Comparison of ENCODE assay signal across 8 cellular contexts in genomic region chr2:121748202-121748601, GRCh38. TPM values are rescaled to one million over a fixed set of nuclear protein-coding genes. Genes with fewer than 3 reads are reported as not detected.
A peak's percentile ranks its signal among the peaks of the same experiment; 100 is the strongest.
DNase-seq lines count a peak whose midpoint lies in the region; ATAC-seq and TF ChIP-seq lines count a peak whose summit lies in the region.

No MANE protein-coding gene starts in this region.

- CTCF ChIA-PET in AG04449 (lab: Yijun Ruan, JAX): interaction anchor here (1.0 to 1.9 kb wide), 7 partner anchors 10 to 664 kb away, joined by 3 to 12 read pairs (median 5); partner anchors contain the start of gene RNU4ATAC
- CTCF ChIA-PET in OCI-LY7 (lab: Charles Lee; ENCODE audit: unreplicated experiment): no interaction called here

- TF ChIP-seq CTCF in AG04449 (IDR thresholded peaks at IDR 0.05; ENCODE audit: insufficient read depth, low read length, missing control alignments) (peak; percentile 3), OCI-LY7 (conservative IDR thresholded peaks at IDR 0.05; ENCODE audit: low read length) (peak; percentile 64), epithelial cell of proximal tubule (conservative IDR thresholded peaks at IDR 0.05; ENCODE audit: low read depth, low read length) (peak; percentile 43), testis (IDR thresholded peaks at IDR 0.05) (no peak)

- H3K4me3 ChIP-seq in AG04449 (ENCODE audit: low read depth, low read length) (no peak overlapping the region), OCI-LY7 (ENCODE audit: low read depth, low read length, poor library complexity, severe bottlenecking) (no peak overlapping the region), epithelial cell of proximal tubule (ENCODE audit: low read depth, low read length) (no peak overlapping the region), testis (no peak overlapping the region)

- WGBS in testis, 2 donors: 65 to 67% methylated on average over 4 of the region's 4 CpGs

- BruUV-seq in OCI-LY7 (replicated peaks; lab: Mats Ljungman, UMichigan): no TSS peak

- POLR2A ChIA-PET in AG04449 (lab: Yijun Ruan, JAX): interaction anchor here (0.6 kb wide), 1 partner anchor 218 kb away, joined by 3 read pairs; the partner anchor contains the start of gene RNU4ATAC
- POLR2A ChIA-PET in OCI-LY7 (lab: Charles Lee): interaction anchor here (0.6 to 0.9 kb wide), 2 partner anchors 346 to 912 kb away, joined by 3 read pairs; no protein-coding TSS in a partner anchor

- DNase-seq in AG04449 (ENCODE audit: low read depth, low spot score): no peak
- DNase-seq in OCI-LY7 (ENCODE audit: low spot score): peak; percentile 36
- DNase-seq in epithelial cell of proximal tubule (ENCODE audit: low read depth): no peak
- DNase-seq in hippocampal formation (lab: John Stamatoyannopoulos, UW): no peak
- no peak for DNase-seq in middle frontal gyrus (ENCODE audit: extremely low spot score, low spot score)
- DNase-seq in testis: no peak
- no peak for DNase-seq in NCI-H1105 treated with DMSO at 0.1 percent for 48 hours (lab: John Stamatoyannopoulos, UW)

- H3K9me3 ChIP-seq in OCI-LY7 (ENCODE audit: low read length) (peaks cover 5% of the 10 kb centered on the region), testis (no peaks in the 10 kb centered on the region)

- no peak overlapping the region for H3K4me2 ChIP-seq in OCI-LY7 (ENCODE audit: low read length)

- intact Hi-C loops in OCI-LY7 (cut with micrococcal nuclease; ENCODE audit: unreplicated experiment) (no loop called here), testis (cut with DNase I; ENCODE audit: low total_unique reads) (no loop called here)

- H3K9me2 ChIP-seq in OCI-LY7 (ENCODE audit: insufficient read depth, low read length): no peaks in the 10 kb centered on the region

- H3K79me2 ChIP-seq in OCI-LY7 (ENCODE audit: insufficient read depth, low read depth, low read length): no peaks in the 10 kb centered on the region

- H3K4me1 ChIP-seq in OCI-LY7 (ENCODE audit: insufficient read depth, low read length, poor library complexity, severe bottlenecking) (no peaks in the 10 kb centered on the region), testis (no peaks in the 10 kb centered on the region)

- no peaks in the 10 kb centered on the region for H3K36me3 ChIP-seq in OCI-LY7 (ENCODE audit: insufficient read depth, low read length)
- no peaks in the 10 kb centered on the region for H3K36me3 ChIP-seq in testis (ENCODE audit: low read depth, missing control alignments)

- peak overlapping the region; percentile 10; the same call in 1 of the 2 replicates for H2AFZ ChIP-seq in OCI-LY7 (ENCODE audit: low read length)

- TF ChIP-seq POLR2A in testis (IDR thresholded peaks at IDR 0.05): no peak

- no peaks in the 10 kb centered on the region for H4K20me1 ChIP-seq in OCI-LY7 (ENCODE audit: insufficient read depth, low read length)

- H3K27ac ChIP-seq in OCI-LY7 (ENCODE audit: low read depth, low read length, poor library complexity, severe bottlenecking) (no peak overlapping the region), testis (no peak overlapping the region)

- H3K27me3 ChIP-seq in testis: no peaks in the 10 kb centered on the region

- peak; percentile 76 for ATAC-seq in GM19455 (IDR thresholded peaks at IDR 0.05; ENCODE audit: unreplicated experiment)

RNA-seq across cellular contexts. Expression of gene TSN, which starts 7.2 kb away (rescaled TPM):
- total RNA-seq in OCI-LY7 (2014; rRNA removed; shearing (Covaris generic)): 59.2 and 64.4 TPM in 2 replicates
- total RNA-seq in OCI-LY7 (2022): 98.7 and 102 TPM in 2 replicates
- 60.1 and 66.5 TPM in 2 replicates for total RNA-seq in epithelial cell of proximal tubule
- 100 to 1,000 TPM in 1 of 2 donors, 10 to 100 TPM in 1; 63.5 to 104 TPM for total RNA-seq in testis
- polyA plus RNA-seq in testis (ENCODE audit: insufficient read depth, low read depth, low replicate concordance): 111 TPM

RNA-seq across cellular contexts. Expression of gene NIFK, which starts 11.5 kb away (rescaled TPM):
- total RNA-seq in OCI-LY7 (2014; rRNA removed; shearing (Covaris generic)): 64.1 and 78.1 TPM in 2 replicates
- total RNA-seq in OCI-LY7 (2022): 100 and 107 TPM in 2 replicates
- 60.8 and 116 TPM in 2 replicates for total RNA-seq in epithelial cell of proximal tubule
- total RNA-seq in testis: 10 to 100 TPM; 51.5 to 59.2 TPM
- 33.4 TPM for polyA plus RNA-seq in testis (ENCODE audit: insufficient read depth, low read depth, low replicate concordance)

Comparison
In these comparisons a context has a peak if more than half of its experiments do, and no peak if none do; other contexts are left out.
1. CTCF ChIP-seq: peak in AG04449 (single experiment), OCI-LY7 (single experiment) and epithelial cell of proximal tubule (single experiment); none in testis (0 of 3).